In the genomic region with DNA sequence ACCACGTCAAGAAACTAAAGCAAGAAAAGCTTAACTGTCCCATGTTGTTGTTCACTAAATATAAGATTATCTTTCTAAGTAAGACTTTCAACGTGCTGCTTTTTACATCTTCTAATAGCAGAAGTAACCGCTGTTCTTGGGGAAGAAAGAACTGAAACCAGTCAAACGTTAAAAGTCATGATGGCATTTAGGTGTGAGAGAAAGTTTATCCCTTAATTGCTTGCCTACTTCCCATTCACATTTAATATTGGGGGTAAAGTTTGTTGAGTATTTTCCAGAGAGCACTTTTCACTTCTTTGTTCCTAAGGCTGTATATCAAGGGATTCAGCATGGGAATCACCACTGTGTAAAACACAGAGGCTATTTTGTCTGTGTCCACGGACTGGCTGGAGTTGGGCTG, we compare ENCODE assay signal across 15 cellular contexts.
A peak's percentile ranks its signal among the peaks of the same experiment; 100 is the strongest.
DNase-seq lines count a peak whose midpoint lies in the region; ATAC-seq lines count a peak whose summit lies in the region.
"Had no signal": no experiment of that assay in that cellular context is flagged by ENCODE, and none has a peak within 500 bp of the region (broad histone marks: within the 10 kb centered on the region; RNA-seq: fewer than 3 reads in every experiment).

No MANE protein-coding gene starts in this region.

- ATAC-seq in GM18858 (IDR thresholded peaks at IDR 0.05; ENCODE audit: unreplicated experiment) (peak; percentile 39), GM21515 (IDR thresholded peaks at IDR 0.05; ENCODE audit: unreplicated experiment) (peak; percentile 55), HG03442 (IDR thresholded peaks at IDR 0.05; ENCODE audit: unreplicated experiment) (peak; percentile 41)
- ATAC-seq: left lung; stimulated activated naive CD8-positive, alpha-beta T cell treated with anti-CD3 and anti-CD28 coated beads, Interleukin-15, amount 100 ng/mL, for 72 hours had no signal

- DNase-seq in globus pallidus (ENCODE audit: low spot score) = peak; percentile 7
- no peak for DNase-seq in NCI-H446 (lab: John Stamatoyannopoulos, UW)
- DNase-seq in NCI-H187 treated with DMSO at 0.1 percent for 48 hours (lab: John Stamatoyannopoulos, UW) = no peak
- no peak for DNase-seq in LoVo (ENCODE audit: low spot score)
- DNase-seq: DMS79; endodermal cell; left lung; posterior cingulate gyrus; Right ventricle myocardium superior; small intestine; stimulated activated naive CD8-positive, alpha-beta T cell treated with anti-CD3 and anti-CD28 coated beads, Interleukin-15, amount 100 ng/mL, for 72 hours; uterus had no signal
